ENCODE assay signal across 8 cellular contexts in genomic region chr19:37594982-37595382, GRCh38. TPM values are rescaled to one million over a fixed set of nuclear protein-coding genes. Genes with fewer than 3 reads are reported as not detected.
DNase-seq lines count a peak whose midpoint lies in the region; ATAC-seq, FAIRE-seq and TF ChIP-seq lines count a peak whose summit lies in the region.

No MANE protein-coding gene starts in this region.

- TF ChIP-seq EP300 in gastroesophageal sphincter (IDR thresholded peaks at IDR 0.05): no peak
- no peak for TF ChIP-seq EP300 in tibial nerve (IDR thresholded peaks at IDR 0.05)

- H3K9ac ChIP-seq in NT2/D1 (ENCODE audit: insufficient read length, low read depth): peak overlapping the region; percentile 81

- peak in 1 of 2 donors; percentile 2 for TF ChIP-seq POLR2A in gastroesophageal sphincter (IDR thresholded peaks at IDR 0.05)
- no peak for TF ChIP-seq POLR2A in tibial nerve (IDR thresholded peaks at IDR 0.05)

- ATAC-seq in HG02588 (IDR thresholded peaks at IDR 0.05; ENCODE audit: unreplicated experiment) (peak; percentile 29), gastroesophageal sphincter (peak; percentile 70), pancreas (peak; percentile 53 to 75 (median 66))

- TF ChIP-seq CTCF in gastroesophageal sphincter (IDR thresholded peaks at IDR 0.05): no peak
- TF ChIP-seq CTCF in pancreas (IDR thresholded peaks at IDR 0.05): no peak
- TF ChIP-seq CTCF in tibial nerve (IDR thresholded peaks at IDR 0.05): no peak

- peaks cover 18% of the 10 kb centered on the region for H3K27me3 ChIP-seq in NT2/D1 (ENCODE audit: insufficient read depth, insufficient read length)
- no peaks in the 10 kb centered on the region for H3K27me3 ChIP-seq in gastroesophageal sphincter
- H3K27me3 ChIP-seq in pancreas: no peaks in the 10 kb centered on the region
- H3K27me3 ChIP-seq in tibial nerve: no peaks in the 10 kb centered on the region

- intact Hi-C loops in pancreas (cut with DNase I): no loop called here

- H3K27ac ChIP-seq in gastroesophageal sphincter (peak overlapping the region; percentile 59 to 97 (median 90)), pancreas (peak overlapping the region; percentile 77 to 92 (median 88)), tibial nerve (peak overlapping the region; percentile 83 to 97 (median 94))

- H3K9me3 ChIP-seq in NT2/D1 (ENCODE audit: insufficient read depth, low read length) (no peaks in the 10 kb centered on the region), gastroesophageal sphincter (peaks cover 0 to 23% (median 0%) of the 10 kb centered on the region in 3 donors), pancreas (no peaks in the 10 kb centered on the region), tibial nerve (peaks cover 0 to 17% (median 8%) of the 10 kb centered on the region in 4 donors)

- H3K4me1 ChIP-seq in NT2/D1 (ENCODE audit: insufficient read depth, insufficient read length) (no peaks in the 10 kb centered on the region), gastroesophageal sphincter (peaks cover 0 to 23% (median 3%) of the 10 kb centered on the region in 3 donors), pancreas (peaks cover 0 to 6% (median 5%) of the 10 kb centered on the region in 3 donors), tibial nerve (peaks cover 0 to 24% (median 2%) of the 10 kb centered on the region in 4 donors)

- DNase-seq in GDM1 (lab: John Stamatoyannopoulos, UW): peak; percentile 24
- no peak for DNase-seq in NT2/D1 (ENCODE audit: low read depth, low spot score)
- peak; percentile 86 for DNase-seq in activated effector memory CD4-positive, alpha-beta T cell treated with anti-CD3 and anti-CD28 coated beads, Interleukin-2, amount 50 U/mL, for 16 hours
- DNase-seq in pancreas: peak; percentile 58 to 76 (median 64)
- DNase-seq in tibial nerve (ENCODE audit: low spot score in 2 of 2): peak; percentile 47 to 54
- DNase-seq in ecto neural progenitor cell (ENCODE audit: low spot score): no peak

- WGBS in gastroesophageal sphincter (ENCODE audit: low coverage in 1 of 2), 2 donors: 0 to 1% methylated on average over 12 to 18 of the region's 20 CpGs
- 0 to 1% methylated on average over 20 of the region's 20 CpGs for WGBS in pancreas, 2 donors
- 1% methylated on average over 16 to 18 of the region's 20 CpGs for WGBS in tibial nerve, 2 donors

- no peak for FAIRE-seq in pancreas (lab: Jason Lieb, UNC)

- H3K36me3 ChIP-seq in NT2/D1 (ENCODE audit: insufficient read depth, insufficient read length, low read length): no peaks in the 10 kb centered on the region
- peaks cover 0 to 38% of the 10 kb centered on the region in 2 donors for H3K36me3 ChIP-seq in gastroesophageal sphincter
- peaks cover 0 to 16% (median 0%) of the 10 kb centered on the region in 3 donors for H3K36me3 ChIP-seq in pancreas
- peaks cover 0 to 45% (median 17%) of the 10 kb centered on the region in 3 donors for H3K36me3 ChIP-seq in tibial nerve

- H3K4me3 ChIP-seq in NT2/D1 (ENCODE audit: insufficient read length, low read depth) (peak overlapping the region; percentile 80), gastroesophageal sphincter (peak overlapping the region; percentile 68 to 71), pancreas (peak overlapping the region; percentile 48 to 80 (median 70)), tibial nerve (peak overlapping the region; percentile 71 to 89 (median 74))

RNA-seq across cellular contexts. Expression of gene ZNF540, which starts 0.3 kb away (rescaled TPM):
- total RNA-seq in gastroesophageal sphincter (10 to 100 TPM in 1 of 4 donors, 1 to 10 TPM in 3; 2.0 to 11.8 (median 4.8) TPM), pancreas (1 to 10 TPM in 5 of 6 donors, under 1 TPM in 1; 0.85 to 3.1 (median 2.2) TPM), tibial nerve (10 to 100 TPM in 1 of 4 donors, 1 to 10 TPM in 3; 4.2 to 10.5 (median 6.5) TPM)
- 1 to 10 TPM; 3.1 to 5.5 TPM for polyA plus RNA-seq in pancreas

RNA-seq across cellular contexts. Expression of gene ZNF571, which starts 0.4 kb away (rescaled TPM):
- total RNA-seq in gastroesophageal sphincter (1 to 10 TPM; 4.9 to 8.8 (median 5.9) TPM), pancreas (1 to 10 TPM; 1.1 to 4.3 (median 2.1) TPM), tibial nerve (10 to 100 TPM in 1 of 4 donors, 1 to 10 TPM in 3; 3.9 to 11.2 (median 7.3) TPM)
- polyA plus RNA-seq in pancreas: 1 to 10 TPM; 1.8 to 2.8 TPM

Comparison
In these comparisons a context has a peak if more than half of its experiments do, and no peak if none do; other contexts are left out.
1. DNase-seq: peak in GDM1 (single experiment), activated effector memory CD4-positive, alpha-beta T cell treated with anti-CD3 and anti-CD28 coated beads, Interleukin-2, amount 50 U/mL, for 16 hours (single experiment), pancreas (6 of 6) and tibial nerve (2 of 2); none in NT2/D1 (single experiment) and ecto neural progenitor cell (single experiment).
2. Peak in every context shown above with its lines, with median percentiles within 50 percentile points of each other: ATAC-seq, H3K4me3 ChIP-seq and H3K27ac ChIP-seq.